In the genomic region with DNA sequence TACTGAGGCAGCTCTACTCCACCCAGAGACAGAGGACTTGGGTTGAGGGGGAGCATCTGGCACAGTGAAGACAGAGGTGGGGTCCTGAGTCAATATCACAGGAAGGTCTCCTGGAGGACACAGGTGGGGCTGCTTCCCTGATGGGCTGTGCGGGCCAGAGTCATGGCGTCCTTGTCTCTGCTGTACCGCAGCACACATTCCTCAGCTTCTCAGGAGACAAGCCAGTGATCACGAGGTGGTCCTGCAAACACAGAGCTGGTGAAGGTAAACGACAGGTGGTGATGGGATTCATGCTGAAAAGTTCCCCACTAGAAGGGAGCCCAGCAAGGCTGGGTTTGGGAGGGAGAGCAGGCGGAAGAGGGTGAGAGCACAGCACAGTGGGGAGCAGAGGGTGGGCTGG, we compare ENCODE assay signal across 22 cellular contexts. TPM values are rescaled to one million over a fixed set of nuclear protein-coding genes. Genes with fewer than 3 reads are reported as not detected.
DNase-seq lines count a peak whose midpoint lies in the region; ATAC-seq, FAIRE-seq and TF ChIP-seq lines count a peak whose summit lies in the region.
"Had no signal": no experiment of that assay in that cellular context is flagged by ENCODE, and none has a peak within 500 bp of the region (broad histone marks: within the 10 kb centered on the region; RNA-seq: fewer than 3 reads in every experiment).

No MANE protein-coding gene starts in this region.

- H3K27me3 ChIP-seq in K562 (ENCODE audit: control insufficient read depth in 2 of 2, insufficient read depth in 2 of 2, low read length in 2 of 2) = no peaks in the 10 kb centered on the region

- no peak for TF ChIP-seq CTCF in D721Med (IDR thresholded peaks at IDR 0.05; ENCODE audit: insufficient read depth, missing control alignments)
- no peak for TF ChIP-seq CTCF in K562 (IDR thresholded peaks at IDR 0.05 in 2 of 3, conservative IDR thresholded peaks at IDR 0.05 in 1 of 3; ENCODE audit: insufficient read depth in 2 of 3, low read depth in 1 of 3, low read length in 3 of 3)

- H3K4me1 ChIP-seq in K562 (replicated peaks in 1 of 2; ENCODE audit: control insufficient read depth in 2 of 2, insufficient read depth in 2 of 2, low read length in 2 of 2) = peaks cover 0 to 13% of the 10 kb centered on the region in 2 experiments; a peak in 3 of 5 replicates

- H3K79me2 ChIP-seq in K562 (ENCODE audit: control insufficient read depth, insufficient read depth, low read length) = no peaks in the 10 kb centered on the region

- peak overlapping the region in 1 of 2 experiments; percentile 57; a peak in 2 of 4 replicates for H3K9ac ChIP-seq in K562 (ENCODE audit: insufficient read depth in 1 of 2, low read depth in 2 of 2, low read length in 2 of 2)

- TF ChIP-seq RAD21 in K562 (CRISPR knock-in tag; conservative IDR thresholded peaks at IDR 0.05 in 1 of 2, IDR thresholded peaks at IDR 0.05 in 1 of 2) = no peak

- CTCF ChIA-PET in K562 (lab: Yijun Ruan, JAX; ENCODE audit: low intra/inter-chr PET ratio) = no interaction called here

- 51% methylated on average over 6 of the region's 6 CpGs for WGBS in K562 (ENCODE audit: insufficient coverage, low coverage, missing lambda C conversion rate)

- no peak overlapping the region for H3K4me3 ChIP-seq in K562

- in situ Hi-C loops in K562 (cut with MboI) = no loop called here
- in situ Hi-C loops in G401 (cut with HindIII; ENCODE audit: low sequenced_read_pairs) = no loop called here

- FAIRE-seq in D721Med (lab: Jason Lieb, UNC) (no peak), K562 (lab: Jason Lieb, UNC) (no peak)
- FAIRE-seq: G401.6 had no signal

- 0 out of 3 replicates have a peak, but pooled peaks have one; percentile 12 for ATAC-seq in K562

- DNase-seq in D721Med (ENCODE audit: insufficient read length, low spot score) = peak; percentile 2
- no peak for DNase-seq in K562 (ENCODE audit: extremely low read depth in 1 of 4, low spot score in 3 of 4)
- no peak for DNase-seq in G401 (ENCODE audit: low spot score)
- DNase-seq in erythroblast (lab: John Stamatoyannopoulos, UW) = no peak
- DNase-seq: ACHN, DMS 273 treated with DMSO at 0.1 percent for 48 hours, DND-41, H7, IMR-90, Karpas-422, NCI-H1436, NCI-H1930, NCI-H226, NCI-H524, NCI-H82, OCI-M1, Right ventricle myocardium superior, SW 1271 had no signal

- TF ChIP-seq POLR2A in K562 (conservative IDR thresholded peaks at IDR 0.05) = no peak
- TF ChIP-seq POLR2A in erythroblast (IDR thresholded peaks at IDR 0.05; ENCODE audit: low read length) = no peak

- H4K20me1 ChIP-seq in K562 (replicated peaks; ENCODE audit: control insufficient read depth, insufficient read depth, low read length) = no peaks in the 10 kb centered on the region

- no peak for TF ChIP-seq EP300 in K562 (IDR thresholded peaks at IDR 0.05; ENCODE audit: low read length)

- intact Hi-C loops in K562 (cut with micrococcal nuclease) = no loop called here

- no peaks in the 10 kb centered on the region for H3K36me3 ChIP-seq in K562 (ENCODE audit: control insufficient read depth, insufficient read depth, low read length)

- H3K9me3 ChIP-seq in K562 (replicated peaks; ENCODE audit: control insufficient read depth, insufficient read depth, low read depth, low read length) = no peaks in the 10 kb centered on the region

- no peak overlapping the region for H3K4me2 ChIP-seq in K562 (ENCODE audit: insufficient read depth, low read length)

- H3K9me1 ChIP-seq in K562 (ENCODE audit: control insufficient read depth, insufficient read depth, low read length) = no peaks in the 10 kb centered on the region

- BruUV-seq in K562 (replicated peaks; lab: Mats Ljungman, UMichigan) = no TSS peak

- POLR2A ChIA-PET in K562 (lab: Yijun Ruan, JAX) = interaction anchor here (1.0 to 1.6 kb wide), 2 partner anchors 18 to 120 kb away, joined by 4 to 5 read pairs; no protein-coding TSS in a partner anchor

- H2AFZ ChIP-seq in K562 (ENCODE audit: low read depth, low read length) = peak overlapping the region; percentile 19; the same call in 1 of the 2 replicates

- H3K27ac ChIP-seq in K562 (ENCODE audit: extremely low read depth, low read depth, low read length) = no peak overlapping the region
- H3K27ac ChIP-seq: HL-60 had no signal

RNA-seq across cellular contexts. Expression of a gene that starts 9.7 kb away (rescaled TPM):
- not detected in 2 replicates for total RNA-seq in K562 (2011; cell fraction: chromatin; rRNA removed; ENCODE audit: low replicate concordance)
- not detected in 2 replicates for total RNA-seq in K562 (2011; cell fraction: nucleolus; rRNA removed)
- total RNA-seq in K562 (2011; cell fraction: nucleoplasm; rRNA removed) = not detected in 2 replicates
- not detected in 2 replicates for total RNA-seq in K562 (2014; rRNA removed)
- 0.03 TPM in 1 of 2 replicates, not detected in the other for total RNA-seq in K562 (2014; rRNA removed; fragmentation: Illumina TruSeq; extraction: Trizol)
- 0.07 TPM in 1 of 2 replicates, not detected in the other for total RNA-seq in K562 (2015; rRNA removed; fragmentation: Illumina TruSeq; extraction: Trizol)
- total RNA-seq in K562 (2021) = not detected in 2 replicates
- polyA plus RNA-seq in K562 (2011; rRNA removed) = not detected in 2 replicates
- not detected in 2 replicates for polyA plus RNA-seq in K562 (2011; cell fraction: cytosol; rRNA removed)
- 0.03 TPM in 1 of 2 replicates, not detected in the other for polyA plus RNA-seq in K562 (2011; cell fraction: nucleus; rRNA removed)
- 0.07 TPM in 2 replicates for polyA plus RNA-seq in K562 (2012)
- not detected in 2 replicates for polyA plus RNA-seq in K562 (2014; fragmentation: Illumina TruSeq; extraction: Trizol)
- polyA plus RNA-seq in K562 (2014; fragmentation: Nextera tagmentation; extraction: Ambion mirVana) = not detected
- polyA plus RNA-seq in K562 (2014; rRNA removed) = not detected in 2 replicates
- not detected in 2 replicates for polyA minus RNA-seq in K562 (2011; rRNA and poly(A)+ RNA removed)
- polyA minus RNA-seq in K562 (2011; cell fraction: cytosol; rRNA and poly(A)+ RNA removed) = not detected in 2 replicates
- not detected in 2 replicates for polyA minus RNA-seq in K562 (2011; cell fraction: nucleus; rRNA and poly(A)+ RNA removed)
- total RNA-seq in G401 (2014; rRNA removed; shearing (Covaris generic)) = not detected in 2 replicates
- total RNA-seq: H7, HT1080, IMR-90, MCF 10A, Right ventricle myocardium superior had no signal
- polyA plus RNA-seq: IMR-90 had no signal

RNA-seq across cellular contexts. Expression of a gene that starts 19.3 kb away (rescaled TPM):
- total RNA-seq in K562 (2011; cell fraction: chromatin; rRNA removed; ENCODE audit: low replicate concordance) = not detected in 2 replicates
- not detected in 2 replicates for total RNA-seq in K562 (2011; cell fraction: nucleolus; rRNA removed)
- not detected in 2 replicates for total RNA-seq in K562 (2011; cell fraction: nucleoplasm; rRNA removed)
- total RNA-seq in K562 (2014; rRNA removed) (not detected in 2 replicates), K562 (2014; rRNA removed; fragmentation: Illumina TruSeq; extraction: Trizol) (not detected in 2 replicates), K562 (2015; rRNA removed; fragmentation: Illumina TruSeq; extraction: Trizol) (not detected in 2 replicates), K562 (2021) (not detected in 2 replicates)
- polyA plus RNA-seq in K562 (2011; rRNA removed) (not detected in 2 replicates), K562 (2014; fragmentation: Illumina TruSeq; extraction: Trizol) (not detected in 2 replicates), K562 (2014; fragmentation: Nextera tagmentation; extraction: Ambion mirVana) (not detected), K562 (2014; rRNA removed) (not detected in 2 replicates)
- polyA plus RNA-seq in K562 (2011; cell fraction: cytosol; rRNA removed) = not detected in 2 replicates
- polyA plus RNA-seq in K562 (2011; cell fraction: nucleus; rRNA removed) = not detected in 2 replicates
- polyA plus RNA-seq in K562 (2012) = not detected in 2 replicates
- polyA minus RNA-seq in K562 (2011; rRNA and poly(A)+ RNA removed) = not detected in 2 replicates
- not detected in 2 replicates for polyA minus RNA-seq in K562 (2011; cell fraction: cytosol; rRNA and poly(A)+ RNA removed)
- polyA minus RNA-seq in K562 (2011; cell fraction: nucleus; rRNA and poly(A)+ RNA removed) = not detected in 2 replicates
- total RNA-seq in G401 (2014; rRNA removed; shearing (Covaris generic)) = not detected in 2 replicates
- total RNA-seq: H7, HT1080, IMR-90, MCF 10A, Right ventricle myocardium superior had no signal
- polyA plus RNA-seq: IMR-90 had no signal

RNA-seq across cellular contexts. Expression of a gene that starts 24.0 kb away (rescaled TPM):
- 43.3 and 114 TPM in 2 replicates for total RNA-seq in K562 (2011; cell fraction: chromatin; rRNA removed; ENCODE audit: low replicate concordance)
- total RNA-seq in K562 (2011; cell fraction: nucleolus; rRNA removed) = 72.0 and 78.4 TPM in 2 replicates
- 43.7 and 58.3 TPM in 2 replicates for total RNA-seq in K562 (2011; cell fraction: nucleoplasm; rRNA removed)
- total RNA-seq in K562 (2014; rRNA removed) (67.2 and 83.1 TPM in 2 replicates), K562 (2014; rRNA removed; fragmentation: Illumina TruSeq; extraction: Trizol) (32.5 and 44.3 TPM in 2 replicates), K562 (2015; rRNA removed; fragmentation: Illumina TruSeq; extraction: Trizol) (60.9 and 62.3 TPM in 2 replicates), K562 (2021) (74.8 and 79.1 TPM in 2 replicates)
- polyA plus RNA-seq in K562 (2011; rRNA removed) (77.9 and 87.2 TPM in 2 replicates), K562 (2014; fragmentation: Illumina TruSeq; extraction: Trizol) (78.8 and 84.2 TPM in 2 replicates), K562 (2014; fragmentation: Nextera tagmentation; extraction: Ambion mirVana) (10 to 100 TPM; 35.1 to 35.4 TPM), K562 (2014; rRNA removed) (74.8 and 78.8 TPM in 2 replicates)
- polyA plus RNA-seq in K562 (2011; cell fraction: cytosol; rRNA removed) = 91.7 and 112 TPM in 2 replicates
- 216 and 217 TPM in 2 replicates for polyA plus RNA-seq in K562 (2011; cell fraction: nucleus; rRNA removed)
- polyA plus RNA-seq in K562 (2012) = 51.7 and 87.9 TPM in 2 replicates
- 68.5 and 74.2 TPM in 2 replicates for polyA minus RNA-seq in K562 (2011; rRNA and poly(A)+ RNA removed)
- polyA minus RNA-seq in K562 (2011; cell fraction: cytosol; rRNA and poly(A)+ RNA removed) = 22.8 and 23.0 TPM in 2 replicates
- polyA minus RNA-seq in K562 (2011; cell fraction: nucleus; rRNA and poly(A)+ RNA removed) = 28.0 and 47.5 TPM in 2 replicates
- 89.5 and 92.2 TPM in 2 replicates for total RNA-seq in G401 (2014; rRNA removed; shearing (Covaris generic))

RNA-seq across cellular contexts. Expression of a gene that starts 34.9 kb away (rescaled TPM):
- 0.42 and 1.1 TPM in 2 replicates for total RNA-seq in K562 (2011; cell fraction: chromatin; rRNA removed; ENCODE audit: low replicate concordance)
- total RNA-seq in K562 (2011; cell fraction: nucleolus; rRNA removed) = 0.13 and 0.33 TPM in 2 replicates
- total RNA-seq in K562 (2011; cell fraction: nucleoplasm; rRNA removed) = 0.44 and 0.61 TPM in 2 replicates
- total RNA-seq in K562 (2014; rRNA removed) = 0.20 TPM in 1 of 2 replicates, not detected in the other
- total RNA-seq in K562 (2014; rRNA removed; fragmentation: Illumina TruSeq; extraction: Trizol) = not detected in 2 replicates
- not detected in 2 replicates for total RNA-seq in K562 (2015; rRNA removed; fragmentation: Illumina TruSeq; extraction: Trizol)
- 0.18 TPM in 1 of 2 replicates, not detected in the other for total RNA-seq in K562 (2021)
- 0.10 and 0.57 TPM in 2 replicates for polyA plus RNA-seq in K562 (2011; rRNA removed)
- 0.06 and 0.16 TPM in 2 replicates for polyA plus RNA-seq in K562 (2011; cell fraction: cytosol; rRNA removed)
- 0.59 and 0.97 TPM in 2 replicates for polyA plus RNA-seq in K562 (2011; cell fraction: nucleus; rRNA removed)
- polyA plus RNA-seq in K562 (2012) = 0.43 and 0.60 TPM in 2 replicates
- 0.10 and 0.28 TPM in 2 replicates for polyA plus RNA-seq in K562 (2014; fragmentation: Illumina TruSeq; extraction: Trizol)
- polyA plus RNA-seq in K562 (2014; fragmentation: Nextera tagmentation; extraction: Ambion mirVana) = under 1 TPM in 1 of 2 experiments, not detected in 1; 0.11 TPM
- 0.16 TPM in 1 of 2 replicates, not detected in the other for polyA plus RNA-seq in K562 (2014; rRNA removed)
- 0.09 and 0.32 TPM in 2 replicates for polyA minus RNA-seq in K562 (2011; rRNA and poly(A)+ RNA removed)
- not detected in 2 replicates for polyA minus RNA-seq in K562 (2011; cell fraction: cytosol; rRNA and poly(A)+ RNA removed)
- polyA minus RNA-seq in K562 (2011; cell fraction: nucleus; rRNA and poly(A)+ RNA removed) = 0.11 and 0.13 TPM in 2 replicates
- total RNA-seq in G401 (2014; rRNA removed; shearing (Covaris generic)) = 0.43 TPM in 1 of 2 replicates, not detected in the other
- total RNA-seq: H7, HT1080, IMR-90, MCF 10A had no signal

RNA-seq across cellular contexts. Expression of a gene that starts 39.5 kb away (rescaled TPM):
- total RNA-seq in K562 (2011; cell fraction: chromatin; rRNA removed; ENCODE audit: low replicate concordance) = 0.33 and 1.5 TPM in 2 replicates
- 0.33 and 0.39 TPM in 2 replicates for total RNA-seq in K562 (2011; cell fraction: nucleolus; rRNA removed)
- total RNA-seq in K562 (2011; cell fraction: nucleoplasm; rRNA removed) = 0.99 TPM in 1 of 2 replicates, not detected in the other
- total RNA-seq in K562 (2014; rRNA removed) (0.50 and 0.53 TPM in 2 replicates), K562 (2014; rRNA removed; fragmentation: Illumina TruSeq; extraction: Trizol) (0.29 and 0.33 TPM in 2 replicates), K562 (2015; rRNA removed; fragmentation: Illumina TruSeq; extraction: Trizol) (0.22 and 0.41 TPM in 2 replicates), K562 (2021) (0.44 and 0.72 TPM in 2 replicates)
- polyA plus RNA-seq in K562 (2011; rRNA removed) (0.24 and 0.49 TPM in 2 replicates), K562 (2014; fragmentation: Illumina TruSeq; extraction: Trizol) (0.37 and 0.42 TPM in 2 replicates), K562 (2014; fragmentation: Nextera tagmentation; extraction: Ambion mirVana) (under 1 TPM; 0.07 to 0.10 TPM), K562 (2014; rRNA removed) (0.41 and 0.88 TPM in 2 replicates)
- polyA plus RNA-seq in K562 (2011; cell fraction: cytosol; rRNA removed) = 0.07 and 0.19 TPM in 2 replicates
- 0.46 and 0.48 TPM in 2 replicates for polyA plus RNA-seq in K562 (2011; cell fraction: nucleus; rRNA removed)
- polyA plus RNA-seq in K562 (2012) = 0.38 and 0.65 TPM in 2 replicates
- polyA minus RNA-seq in K562 (2011; rRNA and poly(A)+ RNA removed) = 0.11 TPM in 1 of 2 replicates, not detected in the other
- polyA minus RNA-seq in K562 (2011; cell fraction: cytosol; rRNA and poly(A)+ RNA removed) = not detected in 2 replicates
- polyA minus RNA-seq in K562 (2011; cell fraction: nucleus; rRNA and poly(A)+ RNA removed) = 0.22 and 0.54 TPM in 2 replicates
- 1.3 and 11.3 TPM in 2 replicates for total RNA-seq in G401 (2014; rRNA removed; shearing (Covaris generic))
